Comparison of ENCODE assay signal across 9 cellular contexts in genomic region chr2:210199186-210199765, GRCh38. TPM values are rescaled to one million over a fixed set of nuclear protein-coding genes. Genes with fewer than 3 reads are reported as not detected.
DNase-seq lines count a peak whose midpoint lies in the region; ATAC-seq lines count a peak whose summit lies in the region.
"Had no signal": no experiment of that assay in that cellular context is flagged by ENCODE, and none has a peak within 500 bp of the region (broad histone marks: within the 10 kb centered on the region; RNA-seq: fewer than 3 reads in every experiment).

No MANE protein-coding gene starts in this region.

- H3K4me1 Mint-ChIP-seq in naive thymus-derived CD4-positive, alpha-beta T cell = peaks cover 0 to 3% (median 0%) of the 10 kb centered on the region in 7 donors
- peaks cover 3% of the 10 kb centered on the region for H3K4me1 Mint-ChIP-seq in activated T-helper 2 cell treated with anti-CD3 and anti-CD28 coated beads, Interferon-gamma antibody, Interleukin-2, Interleukin-4, amounts not matched to agents 10 μg/mL and 5 μg/mL and 100 μg/mL, durations not matched to agents 14 hours and 24 hours and 36 hours (ENCODE audit: low read depth)

- POLR2A ChIA-PET in naive thymus-derived CD4-positive, alpha-beta T cell (lab: Charles Lee) = interaction anchor here (0.6 kb wide), 1 partner anchor 126 kb away, joined by 3 read pairs; no protein-coding TSS in a partner anchor

- H3K4me3 ChIP-seq in naive thymus-derived CD4-positive, alpha-beta T cell (ENCODE audit: low read length) = no peak overlapping the region

- peaks cover 0 to 4% of the 10 kb centered on the region in 2 donors for H3K27me3 ChIP-seq in naive thymus-derived CD4-positive, alpha-beta T cell (ENCODE audit: control insufficient read depth in 2 of 2, insufficient read depth in 2 of 2, low read length in 2 of 2)

- CTCF ChIA-PET in naive thymus-derived CD4-positive, alpha-beta T cell (lab: Charles Lee) = interaction anchor here (0.6 to 1.7 kb wide), 16 partner anchors 10 to 864 kb away, joined by 3 to 15 read pairs (median 4); no protein-coding TSS in a partner anchor

- ATAC-seq in GM21390 (IDR thresholded peaks at IDR 0.05; ENCODE audit: unreplicated experiment) = peak; percentile 64
- ATAC-seq in naive thymus-derived CD4-positive, alpha-beta T cell = no peak

- DNase-seq in DMS79 (lab: John Stamatoyannopoulos, UW) (peak; percentile 12), NCI-H2227 (lab: John Stamatoyannopoulos, UW; ENCODE audit: unreplicated experiment) (peak; percentile 51), cerebellum (ENCODE audit: low spot score) (peak; percentile 20), NK-92 (lab: John Stamatoyannopoulos, UW; ENCODE audit: unreplicated experiment) (no peak), C1 segment of cervical spinal cord (lab: John Stamatoyannopoulos, UW) (no peak)
- DNase-seq in naive thymus-derived CD4-positive, alpha-beta T cell = peak in 5 of 9 donors; percentile 22 to 42 (median 28)
- DNase-seq in activated T-helper 2 cell treated with anti-CD3 and anti-CD28 coated beads, Interferon-gamma antibody, Interleukin-2, Interleukin-4, amounts not matched to agents 10 μg/mL and 5 μg/mL and 100 μg/mL, durations not matched to agents 14 hours and 24 hours and 36 hours (ENCODE audit: low spot score) = no peak

- H3K4me1 ChIP-seq in naive thymus-derived CD4-positive, alpha-beta T cell (ENCODE audit: control insufficient read depth in 2 of 2, insufficient read depth in 2 of 2, low read length in 2 of 2) = no peaks in the 10 kb centered on the region

- H3K9me3 ChIP-seq in naive thymus-derived CD4-positive, alpha-beta T cell (ENCODE audit: control insufficient read depth in 2 of 3, low read length in 3 of 3) = no peaks in the 10 kb centered on the region

- intact Hi-C loops in naive thymus-derived CD4-positive, alpha-beta T cell (cut with micrococcal nuclease) = loop anchor here (1.0 to 5.0 kb wide), 6 partner anchors 222 to 1804 kb away; no protein-coding TSS in a partner anchor
- intact Hi-C loops in activated T-helper 2 cell treated with anti-CD3 and anti-CD28 coated beads, Interferon-gamma antibody, Interleukin-2, Interleukin-4, amounts not matched to agents 10 μg/mL and 5 μg/mL and 100 μg/mL, durations not matched to agents 14 hours and 24 hours and 36 hours (cut with micrococcal nuclease) = loop anchor here (1.0 to 10.0 kb wide), 4 partner anchors 222 to 1802 kb away; partner anchors contain the start of gene MAP2

- H3K9me3 Mint-ChIP-seq in naive thymus-derived CD4-positive, alpha-beta T cell = no peaks in the 10 kb centered on the region
- no peaks in the 10 kb centered on the region for H3K9me3 Mint-ChIP-seq in activated T-helper 2 cell treated with anti-CD3 and anti-CD28 coated beads, Interferon-gamma antibody, Interleukin-2, Interleukin-4, amounts not matched to agents 10 μg/mL and 5 μg/mL and 100 μg/mL, durations not matched to agents 14 hours and 24 hours and 36 hours

- peaks cover 8 to 24% (median 16%) of the 10 kb centered on the region in 5 donors for H3K27me3 Mint-ChIP-seq in naive thymus-derived CD4-positive, alpha-beta T cell
- H3K27me3 Mint-ChIP-seq in activated T-helper 2 cell treated with anti-CD3 and anti-CD28 coated beads, Interferon-gamma antibody, Interleukin-2, Interleukin-4, amounts not matched to agents 10 μg/mL and 5 μg/mL and 100 μg/mL, durations not matched to agents 14 hours and 24 hours and 36 hours (ENCODE audit: low read depth) = peaks cover 15% of the 10 kb centered on the region

- no peaks in the 10 kb centered on the region for H3K36me3 ChIP-seq in naive thymus-derived CD4-positive, alpha-beta T cell (ENCODE audit: control insufficient read depth in 2 of 3, insufficient read depth in 3 of 3, low read length in 3 of 3)

- H3K36me3 Mint-ChIP-seq in naive thymus-derived CD4-positive, alpha-beta T cell = no peaks in the 10 kb centered on the region
- no peaks in the 10 kb centered on the region for H3K36me3 Mint-ChIP-seq in activated T-helper 2 cell treated with anti-CD3 and anti-CD28 coated beads, Interferon-gamma antibody, Interleukin-2, Interleukin-4, amounts not matched to agents 10 μg/mL and 5 μg/mL and 100 μg/mL, durations not matched to agents 14 hours and 24 hours and 36 hours (ENCODE audit: low read depth)

- no peak overlapping the region for H3K27ac ChIP-seq in naive thymus-derived CD4-positive, alpha-beta T cell (ENCODE audit: low read depth, low read length)

- H3K27ac Mint-ChIP-seq in naive thymus-derived CD4-positive, alpha-beta T cell = no peak overlapping the region
- H3K27ac Mint-ChIP-seq in activated T-helper 2 cell treated with anti-CD3 and anti-CD28 coated beads, Interferon-gamma antibody, Interleukin-2, Interleukin-4, amounts not matched to agents 10 μg/mL and 5 μg/mL and 100 μg/mL, durations not matched to agents 14 hours and 24 hours and 36 hours = no peak overlapping the region

- no peak overlapping the region for H3K4me3 Mint-ChIP-seq in naive thymus-derived CD4-positive, alpha-beta T cell
- H3K4me3 Mint-ChIP-seq in activated T-helper 2 cell treated with anti-CD3 and anti-CD28 coated beads, Interferon-gamma antibody, Interleukin-2, Interleukin-4, amounts not matched to agents 10 μg/mL and 5 μg/mL and 100 μg/mL, durations not matched to agents 14 hours and 24 hours and 36 hours (ENCODE audit: low read depth) = no peak overlapping the region

RNA-seq across cellular contexts. Expression of gene ACADL, which starts 26.0 kb away (rescaled TPM):
- total RNA-seq in cerebellum = 4.7 TPM
- not detected for total RNA-seq in naive thymus-derived CD4-positive, alpha-beta T cell
- not detected for polyA plus RNA-seq in naive thymus-derived CD4-positive, alpha-beta T cell
- total RNA-seq in activated T-helper 2 cell treated with anti-CD3 and anti-CD28 coated beads, Interferon-gamma antibody, Interleukin-2, Interleukin-4, amounts not matched to agents 10 μg/mL and 5 μg/mL and 100 μg/mL, durations not matched to agents 14 hours and 24 hours and 36 hours = not detected in 2 replicates
- total RNA-seq: T-helper 1 cell treated with Interleukin-12 subunit alpha and Interleukin-12 subunit beta and Interleukin-4 antibody, amounts not matched to agents 30 ng/mL and 1 ng/mL, for 36 hours had no signal

RNA-seq across cellular contexts. Expression of gene KANSL1L, which starts 28.1 kb away (rescaled TPM):
- total RNA-seq in cerebellum = 87.2 TPM
- 10 to 100 TPM in 3 of 5 experiments, 1 to 10 TPM in 2; 6.3 to 23.3 (median 13.3) TPM for total RNA-seq in naive thymus-derived CD4-positive, alpha-beta T cell
- 1 to 10 TPM; 1.5 to 1.6 TPM for polyA plus RNA-seq in naive thymus-derived CD4-positive, alpha-beta T cell
- total RNA-seq in activated T-helper 2 cell treated with anti-CD3 and anti-CD28 coated beads, Interferon-gamma antibody, Interleukin-2, Interleukin-4, amounts not matched to agents 10 μg/mL and 5 μg/mL and 100 μg/mL, durations not matched to agents 14 hours and 24 hours and 36 hours = 4.9 and 6.5 TPM in 2 replicates

Comparison
In these comparisons a context has a peak if more than half of its experiments do, and no peak if none do; other contexts are left out.
1. DNase-seq: peak in DMS79 (single experiment), NCI-H2227 (single experiment), cerebellum (single experiment) and naive thymus-derived CD4-positive, alpha-beta T cell (5 of 9); none in activated T-helper 2 cell treated with anti-CD3 and anti-CD28 coated beads, Interferon-gamma antibody, Interleukin-2, Interleukin-4, amounts not matched to agents 10 μg/mL and 5 μg/mL and 100 μg/mL, durations not matched to agents 14 hours and 24 hours and 36 hours (single experiment), NK-92 (single experiment) and C1 segment of cervical spinal cord (0 of 14).